In genomic region chr2:45302011-45302325, GRCh38 we compare ENCODE assay signal across 24 cellular contexts.
DNase-seq lines count a peak whose midpoint lies in the region; ATAC-seq lines count a peak whose summit lies in the region.
"Had no signal": no experiment of that assay in that cellular context is flagged by ENCODE, and none has a peak within 500 bp of the region (broad histone marks: within the 10 kb centered on the region; RNA-seq: fewer than 3 reads in every experiment).

No MANE protein-coding gene starts in this region.

- intact Hi-C loops in left colon (cut with DNase I, micrococcal nuclease), result no loop called here

- H3K9me3 Mint-ChIP-seq in T-helper 2 cell treated with Interferon-gamma antibody and Interleukin-4, amounts not matched to agents 5 μg/mL and 100 μg/mL, for 36 hours, result no peaks in the 10 kb centered on the region
- H3K9me3 Mint-ChIP-seq: activated CD4-positive, alpha-beta memory T cell treated with anti-CD3 and anti-CD28 coated beads, Interleukin-2, amount 10 ng/mL, durations not matched to agents 7 days and 5 days; activated T-helper 1 cell treated with anti-CD3 and anti-CD28 coated beads, Interleukin-12 subunit alpha, Interleukin-12 subunit beta, Interleukin-2, Interleukin-4 antibody, amounts not matched to agents 30 ng/mL and 10 ng/mL and 1 ng/mL, durations not matched to agents 14 hours and 24 hours and 36 hours; H9; memory B cell; nephron had no signal

- no peak overlapping the region for H3K4me3 Mint-ChIP-seq in T-helper 2 cell treated with Interferon-gamma antibody and Interleukin-4, amounts not matched to agents 5 μg/mL and 100 μg/mL, for 36 hours
- H3K4me3 Mint-ChIP-seq: activated CD4-positive, alpha-beta memory T cell treated with anti-CD3 and anti-CD28 coated beads, Interleukin-2, amount 10 ng/mL, durations not matched to agents 7 days and 5 days; activated T-helper 1 cell treated with anti-CD3 and anti-CD28 coated beads, Interleukin-12 subunit alpha, Interleukin-12 subunit beta, Interleukin-2, Interleukin-4 antibody, amounts not matched to agents 30 ng/mL and 10 ng/mL and 1 ng/mL, durations not matched to agents 14 hours and 24 hours and 36 hours; H9; memory B cell; nephron had no signal

- peak; percentile 50 for DNase-seq in COR-L47 (lab: John Stamatoyannopoulos, UW)
- peak; percentile 91 for DNase-seq in DMS79 (lab: John Stamatoyannopoulos, UW)
- DNase-seq in NCI-H2029 (lab: John Stamatoyannopoulos, UW), result peak; percentile 36
- no peak for DNase-seq in left colon
- no peak for DNase-seq in GF-D8 (lab: John Stamatoyannopoulos, UW)
- DNase-seq in T-helper 2 cell treated with Interferon-gamma antibody and Interleukin-4, amounts not matched to agents 5 μg/mL and 100 μg/mL, for 36 hours (ENCODE audit: low spot score), result no peak
- no peak for DNase-seq in H4 (ENCODE audit: low spot score)
- DNase-seq: activated CD4-positive, alpha-beta memory T cell treated with anti-CD3 and anti-CD28 coated beads, Interleukin-2, amount 10 ng/mL, durations not matched to agents 7 days and 5 days; activated CD8-positive, alpha-beta memory T cell treated with anti-CD3 and anti-CD28 coated beads, Interleukin-2, amount 50 U/mL, for 48 hours; activated naive CD4-positive, alpha-beta T cell treated with Interleukin-2 at 50 U/mL for 16 hours; Caco-2; effector CD8-positive, alpha-beta T cell; H9; hippocampal formation; left cardiac atrium; NCI-H1930; NCI-H526 treated with DMSO at 0.1 percent for 48 hours; Peyer's patch; SIG-M5; stimulated activated CD4-positive, alpha-beta T cell treated with anti-CD3 and anti-CD28 coated beads, Interleukin-15, amount 100 ng/mL, for 24 hours; stimulated activated CD4-positive, alpha-beta T cell treated with anti-CD3 and anti-CD28 coated beads, Interleukin-4, amount 100 ng/mL, for 4 hours had no signal

- H3K27me3 Mint-ChIP-seq in T-helper 2 cell treated with Interferon-gamma antibody and Interleukin-4, amounts not matched to agents 5 μg/mL and 100 μg/mL, for 36 hours (ENCODE audit: low read depth), result peaks cover 14% of the 10 kb centered on the region

- no peak overlapping the region for H3K27ac Mint-ChIP-seq in T-helper 2 cell treated with Interferon-gamma antibody and Interleukin-4, amounts not matched to agents 5 μg/mL and 100 μg/mL, for 36 hours
- H3K27ac Mint-ChIP-seq: activated CD4-positive, alpha-beta memory T cell treated with anti-CD3 and anti-CD28 coated beads, Interleukin-2, amount 10 ng/mL, durations not matched to agents 7 days and 5 days; activated T-helper 1 cell treated with anti-CD3 and anti-CD28 coated beads, Interleukin-12 subunit alpha, Interleukin-12 subunit beta, Interleukin-2, Interleukin-4 antibody, amounts not matched to agents 30 ng/mL and 10 ng/mL and 1 ng/mL, durations not matched to agents 14 hours and 24 hours and 36 hours; H9; memory B cell had no signal

- peak; percentile 22 for ATAC-seq in left colon
- ATAC-seq: left cardiac atrium had no signal

- H3K4me1 Mint-ChIP-seq in T-helper 2 cell treated with Interferon-gamma antibody and Interleukin-4, amounts not matched to agents 5 μg/mL and 100 μg/mL, for 36 hours (ENCODE audit: low read depth), result no peaks in the 10 kb centered on the region
- H3K4me1 Mint-ChIP-seq: activated CD4-positive, alpha-beta memory T cell treated with anti-CD3 and anti-CD28 coated beads, Interleukin-2, amount 10 ng/mL, durations not matched to agents 7 days and 5 days; memory B cell had no signal

- no peaks in the 10 kb centered on the region for H3K36me3 Mint-ChIP-seq in T-helper 2 cell treated with Interferon-gamma antibody and Interleukin-4, amounts not matched to agents 5 μg/mL and 100 μg/mL, for 36 hours (ENCODE audit: low read depth)
- H3K36me3 Mint-ChIP-seq: memory B cell had no signal

Comparison
In these comparisons a context has a peak if more than half of its experiments do, and no peak if none do; other contexts are left out.
1. DNase-seq: peak in COR-L47 (single experiment), DMS79 (single experiment) and NCI-H2029 (single experiment); none in left colon (0 of 2), GF-D8 (single experiment), T-helper 2 cell treated with Interferon-gamma antibody and Interleukin-4, amounts not matched to agents 5 μg/mL and 100 μg/mL, for 36 hours (single experiment) and H4 (single experiment).